In genomic region chr15:41569232-41569631, GRCh38 we compare ENCODE assay signal across 9 cellular contexts. TPM values are rescaled to one million over a fixed set of nuclear protein-coding genes. Genes with fewer than 3 reads are reported as not detected.
DNase-seq lines count a peak whose midpoint lies in the region; TF ChIP-seq lines count a peak whose summit lies in the region.
"Not testable (repeated sequence)": the region's sequence is repeated elsewhere in the genome, so short reads cannot be mapped to it uniquely, and the experiment has no call there.
"Had no signal": no experiment of that assay in that cellular context is flagged by ENCODE, and none has a peak within 500 bp of the region (broad histone marks: within the 10 kb centered on the region; RNA-seq: fewer than 3 reads in every experiment).

No MANE protein-coding gene starts in this region.

- peaks cover 52% of the 10 kb centered on the region for H3K36me3 ChIP-seq in HUES6 (ENCODE audit: control insufficient read depth, insufficient read depth, low read length)
- peaks cover 81% of the 10 kb centered on the region for H3K36me3 ChIP-seq in endodermal cell (ENCODE audit: control insufficient read depth, insufficient read depth, low read length)
- H3K36me3 ChIP-seq in iPS-18a (ENCODE audit: control insufficient read depth, low read depth, low read length) = peaks cover 44% of the 10 kb centered on the region
- H3K36me3 ChIP-seq in mesendoderm (ENCODE audit: control insufficient read depth, insufficient read depth, low read length) = peaks cover 20% of the 10 kb centered on the region
- H3K36me3 ChIP-seq in spleen = peaks cover 0 to 52% (median 5%) of the 10 kb centered on the region in 6 donors
- peaks cover 0 to 68% (median 0%) of the 10 kb centered on the region in 3 donors for H3K36me3 ChIP-seq in tibial nerve

- not testable (repeated sequence) for DNase-seq in endodermal cell; mesendoderm; neural crest cell (ENCODE audit: low read depth, low spot score); tibial nerve (ENCODE audit: low spot score in 2 of 2)
- DNase-seq in spleen = peak; percentile 8

- H2BK15ac ChIP-seq in mesendoderm (replicated peaks; ENCODE audit: low read depth) = not testable (repeated sequence)

- intact Hi-C loops in spleen (cut with DNase I; ENCODE audit: low total_unique reads) = not testable (repeated sequence)

- peak overlapping the region; percentile 99 for H3K27ac Mint-ChIP-seq in endodermal cell
- H3K27ac Mint-ChIP-seq in neural crest cell (ENCODE audit: unreplicated experiment) = not testable (repeated sequence)

- not testable (repeated sequence) for H3K4me3 ChIP-seq in HUES6 (ENCODE audit: low read depth, low read length); endodermal cell (ENCODE audit: low read length); mesendoderm (ENCODE audit: low read length); spleen; tibial nerve
- peak overlapping the region; percentile 44 for H3K4me3 ChIP-seq in iPS-18a (ENCODE audit: low read length)

- not testable (repeated sequence) for TF ChIP-seq POLR2A in spleen (IDR thresholded peaks at IDR 0.05); tibial nerve (IDR thresholded peaks at IDR 0.05)

- H3K9me3 ChIP-seq in HUES6 (ENCODE audit: control insufficient read depth, insufficient read depth, low read depth, low read length); endodermal cell (ENCODE audit: control insufficient read depth, low read length); iPS-18a (ENCODE audit: control insufficient read depth, low read depth, low read length); spleen; tibial nerve: not testable (repeated sequence)

- H3K79me1 ChIP-seq in mesendoderm (ENCODE audit: low read length) = not testable (repeated sequence)

- H3K56ac ChIP-seq in mesendoderm (ENCODE audit: low read length) = not testable (repeated sequence)

- not testable (repeated sequence) for H4K8ac ChIP-seq in mesendoderm (ENCODE audit: low read depth, low read length)

- not testable (repeated sequence) for H3K9me3 Mint-ChIP-seq in endodermal cell, neural crest cell

- TF ChIP-seq CTCF in endodermal cell (conservative IDR thresholded peaks at IDR 0.05); neural crest cell (conservative IDR thresholded peaks at IDR 0.05); spleen (IDR thresholded peaks at IDR 0.05 in 8 of 11, conservative IDR thresholded peaks at IDR 0.05 in 3 of 11); tibial nerve (IDR thresholded peaks at IDR 0.05): not testable (repeated sequence)

- H3K4me2 ChIP-seq in mesendoderm (ENCODE audit: low read length) = not testable (repeated sequence)

- 100% methylated on average over 1 of the region's 1 CpG for WGBS in endodermal cell (ENCODE audit: insufficient coverage in 1 of 2, insufficient read length in 1 of 2), 2 experiments
- WGBS in mesendoderm (ENCODE audit: extremely low coverage, insufficient coverage, low lambda C conversion rate) = no CpG with 5 or more reads among the region's 1 CpG
- 75 to 91% (median 81%) methylated on average over 1 of the region's 1 CpG for WGBS in spleen, 5 donors
- WGBS in tibial nerve, 2 donors = 64 to 76% methylated on average over 1 of the region's 1 CpG

- H3K23ac ChIP-seq in mesendoderm (ENCODE audit: low read length) = not testable (repeated sequence)

- not testable (repeated sequence) for H3K27me3 Mint-ChIP-seq in endodermal cell (ENCODE audit: insufficient read depth); neural crest cell (ENCODE audit: low read depth)

- H3K4me1 Mint-ChIP-seq in endodermal cell (peaks cover 71% of the 10 kb centered on the region), neural crest cell (peaks cover 45% of the 10 kb centered on the region)

- not testable (repeated sequence) for H3K79me2 ChIP-seq in mesendoderm (ENCODE audit: control insufficient read depth, insufficient read depth, low read length)

- peak overlapping the region; percentile 51 for H3K18ac ChIP-seq in mesendoderm (ENCODE audit: low read length)

- H3K27ac ChIP-seq in HUES6 (ENCODE audit: low read depth, low read length) (peak overlapping the region; percentile 97; the same call in 1 of the 2 replicates), angular gyrus (ENCODE audit: low read depth, low read length) (peak overlapping the region; percentile 51), spleen (peak overlapping the region in 2 of 8 donors; percentile 7 to 41), tibial nerve (peak overlapping the region in 3 of 4 donors; percentile 11 to 61 (median 50))
- H3K27ac ChIP-seq in endodermal cell (ENCODE audit: low read depth, low read length); iPS-18a (ENCODE audit: low read length); mesendoderm (ENCODE audit: low read depth, low read length): not testable (repeated sequence)

- H4K5ac ChIP-seq in mesendoderm (ENCODE audit: low read length) = not testable (repeated sequence)

- not testable (repeated sequence) for H2BK120ac ChIP-seq in mesendoderm (ENCODE audit: low read depth, low read length)

- not testable (repeated sequence) for H2AK5ac ChIP-seq in mesendoderm (ENCODE audit: low read length)

- H3K4ac ChIP-seq in mesendoderm (ENCODE audit: low read depth, low read length) = not testable (repeated sequence)

- not testable (repeated sequence) for H3K9ac ChIP-seq in HUES6 (ENCODE audit: low read length); endodermal cell (ENCODE audit: extremely low read depth, low read length, poor library complexity, severe bottlenecking); mesendoderm (ENCODE audit: low read length)
- H3K9ac ChIP-seq in iPS-18a (ENCODE audit: low read length) = peak overlapping the region; percentile 86

- H3K27me3 ChIP-seq in HUES6 (ENCODE audit: control insufficient read depth, insufficient read depth, low read length); endodermal cell (ENCODE audit: control insufficient read depth, insufficient read depth, low read length, poor library complexity, severe bottlenecking); iPS-18a (ENCODE audit: control insufficient read depth, insufficient read depth, low read length); mesendoderm (ENCODE audit: insufficient read depth, low read length, poor library complexity); spleen (replicated peaks in 1 of 7); tibial nerve: not testable (repeated sequence)

- H3K4me3 Mint-ChIP-seq in endodermal cell (peak overlapping the region; percentile 49), neural crest cell (peak overlapping the region; percentile 54)

- not testable (repeated sequence) for H2BK5ac ChIP-seq in mesendoderm (ENCODE audit: low read length)

- peaks cover 48% of the 10 kb centered on the region for H3K4me1 ChIP-seq in HUES6 (ENCODE audit: control insufficient read depth, insufficient read depth, low read length)
- H3K4me1 ChIP-seq in endodermal cell (ENCODE audit: control insufficient read depth, insufficient read depth, low read length) = peaks cover 36% of the 10 kb centered on the region
- peaks cover 41% of the 10 kb centered on the region for H3K4me1 ChIP-seq in iPS-18a (ENCODE audit: control insufficient read depth, low read depth, low read length)
- H3K4me1 ChIP-seq in mesendoderm (ENCODE audit: control insufficient read depth, low read depth, low read length) = peaks cover 35% of the 10 kb centered on the region
- peaks cover 6 to 42% (median 21%) of the 10 kb centered on the region in 6 donors for H3K4me1 ChIP-seq in spleen
- peaks cover 0 to 33% (median 5%) of the 10 kb centered on the region in 4 donors for H3K4me1 ChIP-seq in tibial nerve

- peaks cover 77% of the 10 kb centered on the region for H3K36me3 Mint-ChIP-seq in endodermal cell (ENCODE audit: low read depth)
- H3K36me3 Mint-ChIP-seq in neural crest cell (ENCODE audit: low read depth) = not testable (repeated sequence)

- not testable (repeated sequence) for TF ChIP-seq EP300 in tibial nerve (IDR thresholded peaks at IDR 0.05)

RNA-seq across cellular contexts. Expression of gene TYRO3, which starts 10.2 kb away (rescaled TPM):
- 100 to 1,000 TPM; 293 to 311 TPM for total RNA-seq in endodermal cell
- 86.7 TPM for polyA plus RNA-seq in endodermal cell (2013, experiment 1 of 2)
- 76.1 TPM for polyA plus RNA-seq in endodermal cell (2013, experiment 2 of 2)
- polyA plus RNA-seq in mesendoderm (2013, experiment 1 of 2) = 38.3 TPM
- 37.8 TPM for polyA plus RNA-seq in mesendoderm (2013, experiment 2 of 2)
- 71.7 and 74.7 TPM in 2 replicates for total RNA-seq in neural crest cell
- total RNA-seq in spleen = 10 to 100 TPM; 10.9 to 36.2 (median 21.4) TPM
- 1 to 10 TPM; 2.6 to 5.7 (median 4.3) TPM for polyA plus RNA-seq in spleen
- 10 to 100 TPM; 21.0 to 28.5 (median 23.9) TPM for total RNA-seq in tibial nerve

RNA-seq across cellular contexts. Expression of gene RPAP1, which starts 25.2 kb away (rescaled TPM):
- 100 to 1,000 TPM in 1 of 2 donors, 10 to 100 TPM in 1; 91.1 to 107 TPM for total RNA-seq in endodermal cell
- polyA plus RNA-seq in endodermal cell (2013, experiment 1 of 2) = 39.7 TPM
- polyA plus RNA-seq in endodermal cell (2013, experiment 2 of 2) = 38.3 TPM
- 37.7 TPM for polyA plus RNA-seq in mesendoderm (2013, experiment 1 of 2)
- polyA plus RNA-seq in mesendoderm (2013, experiment 2 of 2) = 34.9 TPM
- total RNA-seq in neural crest cell = 86.5 and 91.1 TPM in 2 replicates
- 10 to 100 TPM; 15.8 to 35.9 (median 27.7) TPM for total RNA-seq in spleen
- 10 to 100 TPM in 2 of 3 donors, 1 to 10 TPM in 1; 7.9 to 11.8 (median 10.2) TPM for polyA plus RNA-seq in spleen
- 10 to 100 TPM; 16.4 to 47.7 (median 31.8) TPM for total RNA-seq in tibial nerve

RNA-seq across cellular contexts. Expression of gene LTK, which starts 55.6 kb away (rescaled TPM):
- total RNA-seq in endodermal cell (under 1 TPM; 0.44 to 0.57 TPM), neural crest cell (0.16 and 0.19 TPM in 2 replicates), spleen (1 to 10 TPM; 2.0 to 7.0 (median 4.5) TPM), tibial nerve (under 1 TPM in 2 of 4 donors, not detected in 2; 0.39 to 0.90 TPM)
- polyA plus RNA-seq in endodermal cell (2013, experiment 1 of 2) = 0.18 TPM
- polyA plus RNA-seq in endodermal cell (2013, experiment 2 of 2) = 0.17 TPM
- 0.15 TPM for polyA plus RNA-seq in mesendoderm (2013, experiment 1 of 2)
- polyA plus RNA-seq in mesendoderm (2013, experiment 2 of 2) = 0.14 TPM
- polyA plus RNA-seq in spleen = 1 to 10 TPM in 2 of 3 donors, under 1 TPM in 1; 0.93 to 5.3 (median 4.5) TPM
- total RNA-seq: GM23248 had no signal
- polyA plus RNA-seq: GM23248 had no signal
